16 cellular contexts compared by ENCODE assay signal in the genomic region with DNA sequence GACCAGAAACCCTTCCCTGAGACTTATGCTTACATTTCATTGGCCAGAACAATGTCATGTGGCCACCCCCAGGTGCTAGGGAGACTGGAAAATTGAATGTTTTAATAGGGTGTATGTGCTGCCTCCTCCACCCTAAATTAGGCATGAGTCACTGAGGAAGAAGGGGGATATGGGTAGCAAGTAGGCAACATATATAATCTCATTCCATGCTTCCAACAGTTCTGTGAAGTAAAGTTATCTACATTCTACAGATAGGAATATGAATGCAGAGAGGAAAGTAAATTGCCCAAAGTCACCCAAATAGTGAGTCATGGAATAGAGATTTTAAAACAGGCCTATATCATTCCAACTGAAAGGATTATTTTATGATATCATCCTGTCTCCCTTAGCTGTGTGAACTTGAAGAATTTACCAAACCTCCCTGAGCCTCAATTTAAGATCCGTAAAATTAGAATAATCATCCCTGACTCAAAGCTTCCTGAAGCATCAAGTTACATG.
DNase-seq lines count a peak whose midpoint lies in the region; ATAC-seq and TF ChIP-seq lines count a peak whose summit lies in the region.
"Had no signal": no experiment of that assay in that cellular context is flagged by ENCODE, and none has a peak within 500 bp of the region (broad histone marks: within the 10 kb centered on the region; RNA-seq: fewer than 3 reads in every experiment).

No MANE protein-coding gene starts in this region.

- DNase-seq in BJ (ENCODE audit: low read depth) (peak; percentile 57), NCI-H226 (peak; percentile 96), cardiac fibroblast (ENCODE audit: low read depth in 2 of 2) (peak; percentile 60 to 64), kidney glomerular epithelial cell (lab: John Stamatoyannopoulos, UW) (peak; percentile 71), hypothalamus (lab: John Stamatoyannopoulos, UW) (no peak), tibial nerve (ENCODE audit: low spot score in 2 of 2) (no peak)
- no peak for DNase-seq in activated CD4-positive, alpha-beta memory T cell treated with anti-CD3 and anti-CD28 coated beads, Interleukin-2, amount 10 ng/mL, durations not matched to agents 7 days and 5 days
- DNase-seq: activated CD4-positive, alpha-beta T cell treated with anti-CD3 and anti-CD28 coated beads for 1 hour; activated CD8-positive, alpha-beta memory T cell treated with anti-CD3 and anti-CD28 coated beads, Interleukin-2, amount 50 U/mL, for 48 hours; body of pancreas; natural killer cell; NCI-H1105 treated with DMSO at 0.1 percent for 48 hours; T-helper 2 cell had no signal

- H3K4me3 Mint-ChIP-seq in activated CD4-positive, alpha-beta memory T cell treated with anti-CD3 and anti-CD28 coated beads, Interleukin-2, amount 10 ng/mL, durations not matched to agents 7 days and 5 days = no peak overlapping the region
- H3K4me3 Mint-ChIP-seq: natural killer cell had no signal

- no peaks in the 10 kb centered on the region for H3K9me3 ChIP-seq in tibial nerve
- H3K9me3 ChIP-seq: body of pancreas had no signal

- no peaks in the 10 kb centered on the region for H3K36me3 ChIP-seq in BJ (ENCODE audit: control insufficient read depth, insufficient read depth, low read length)
- H3K36me3 ChIP-seq in tibial nerve = no peaks in the 10 kb centered on the region
- H3K36me3 ChIP-seq: BLaER1 treated with 17β-estradiol and CSF1 and Interleukin-3, amounts not matched to agents 10 nM and 100 nM had no signal

- POLR2A ChIA-PET in BJ (lab: Charles Lee) = interaction anchor here (0.9 to 1.1 kb wide), 2 partner anchors 14 to 87 kb away, joined by 3 read pairs; no protein-coding TSS in a partner anchor
- POLR2A ChIA-PET in activated CD4-positive, alpha-beta memory T cell treated with anti-CD3 and anti-CD28 coated beads, Interleukin-2, amount 10 ng/mL, durations not matched to agents 7 days and 5 days (lab: Charles Lee) = no interaction called here

- no peaks in the 10 kb centered on the region for H3K36me3 Mint-ChIP-seq in activated CD4-positive, alpha-beta memory T cell treated with anti-CD3 and anti-CD28 coated beads, Interleukin-2, amount 10 ng/mL, durations not matched to agents 7 days and 5 days (ENCODE audit: low read depth)
- H3K36me3 Mint-ChIP-seq: natural killer cell had no signal

- no peak overlapping the region for H3K4me3 ChIP-seq in BJ (ENCODE audit: low read depth, low read length)
- no peak overlapping the region for H3K4me3 ChIP-seq in cardiac fibroblast (replicated peaks in 1 of 2; ENCODE audit: low read depth in 2 of 2, low read length in 2 of 2)
- H3K4me3 ChIP-seq in tibial nerve = no peak overlapping the region
- H3K4me3 ChIP-seq: BLaER1 treated with 17β-estradiol and CSF1 and Interleukin-3, amounts not matched to agents 10 nM and 100 nM; body of pancreas had no signal

- no peaks in the 10 kb centered on the region for H3K9me3 Mint-ChIP-seq in activated CD4-positive, alpha-beta memory T cell treated with anti-CD3 and anti-CD28 coated beads, Interleukin-2, amount 10 ng/mL, durations not matched to agents 7 days and 5 days
- H3K9me3 Mint-ChIP-seq: natural killer cell had no signal

- WGBS in tibial nerve, 2 donors = 68 to 74% methylated on average over 1 of the region's 1 CpG

- H3K27ac ChIP-seq in tibial nerve = no peak overlapping the region
- H3K27ac ChIP-seq: BLaER1 treated with 17β-estradiol and CSF1 and Interleukin-3, amounts not matched to agents 10 nM and 100 nM had no signal

- no peak for TF ChIP-seq POLR2A in tibial nerve (IDR thresholded peaks at IDR 0.05)

- no peak for TF ChIP-seq EP300 in tibial nerve (IDR thresholded peaks at IDR 0.05)

- peaks cover 9% of the 10 kb centered on the region for H3K27me3 Mint-ChIP-seq in activated CD4-positive, alpha-beta memory T cell treated with anti-CD3 and anti-CD28 coated beads, Interleukin-2, amount 10 ng/mL, durations not matched to agents 7 days and 5 days

- peaks cover 6% of the 10 kb centered on the region for H3K4me1 Mint-ChIP-seq in activated CD4-positive, alpha-beta memory T cell treated with anti-CD3 and anti-CD28 coated beads, Interleukin-2, amount 10 ng/mL, durations not matched to agents 7 days and 5 days

- H3K4me1 ChIP-seq in tibial nerve = no peaks in the 10 kb centered on the region

- no peak for ATAC-seq in HG03460 (IDR thresholded peaks at IDR 0.05; ENCODE audit: unreplicated experiment)
- ATAC-seq: HepG2, natural killer cell had no signal

- CTCF ChIA-PET in BJ (lab: Yijun Ruan, JAX) = interaction anchor here (1.5 kb wide), 1 partner anchor 571 kb away, joined by 3 read pairs; no protein-coding TSS in a partner anchor
- CTCF ChIA-PET in activated CD4-positive, alpha-beta memory T cell treated with anti-CD3 and anti-CD28 coated beads, Interleukin-2, amount 10 ng/mL, durations not matched to agents 7 days and 5 days (lab: Charles Lee) = no interaction called here

- H3K27me3 ChIP-seq in BJ (ENCODE audit: control insufficient read depth, insufficient read depth, low read length) (no peaks in the 10 kb centered on the region), tibial nerve (no peaks in the 10 kb centered on the region)
- H3K27me3 ChIP-seq: BLaER1 treated with 17β-estradiol and CSF1 and Interleukin-3, amounts not matched to agents 10 nM and 100 nM; body of pancreas had no signal

- TF ChIP-seq CTCF in BJ (IDR thresholded peaks at IDR 0.05; ENCODE audit: insufficient read depth, low read depth, low read length) (no peak), cardiac fibroblast (IDR thresholded peaks at IDR 0.05; ENCODE audit: low read depth, low read length) (no peak), tibial nerve (IDR thresholded peaks at IDR 0.05) (no peak)

- no peak overlapping the region for H3K27ac Mint-ChIP-seq in activated CD4-positive, alpha-beta memory T cell treated with anti-CD3 and anti-CD28 coated beads, Interleukin-2, amount 10 ng/mL, durations not matched to agents 7 days and 5 days
- H3K27ac Mint-ChIP-seq: natural killer cell had no signal

Comparison
In these comparisons a context has a peak if more than half of its experiments do, and no peak if none do; other contexts are left out.
1. DNase-seq: peak in BJ (single experiment), NCI-H226 (single experiment), cardiac fibroblast (2 of 2) and kidney glomerular epithelial cell (single experiment); none in hypothalamus (0 of 51), activated CD4-positive, alpha-beta memory T cell treated with anti-CD3 and anti-CD28 coated beads, Interleukin-2, amount 10 ng/mL, durations not matched to agents 7 days and 5 days (single experiment) and tibial nerve (0 of 2).